1 cellular context compared by ENCODE assay signal in genomic region chr11:85774256-85775097, GRCh38.
TF ChIP-seq lines count a peak whose summit lies in the region.

No MANE protein-coding gene starts in this region.

TF ChIP-seq in IMR-90, 13 proteins besides CTCF, POLR2A, EP300 and RAD21 (continued from another document):
- TF ChIP-seq FOS (IDR thresholded peaks at IDR 0.05; ENCODE audit: low read depth, low read length) (no peak), RFX5 (IDR thresholded peaks at IDR 0.05; ENCODE audit: low read depth, low read length) (no peak), MAFK (IDR thresholded peaks at IDR 0.05; ENCODE audit: low read depth, low read length) (no peak), RCOR1 (IDR thresholded peaks at IDR 0.05; ENCODE audit: insufficient replicate concordance, low read length) (no peak), BHLHE40 (IDR thresholded peaks at IDR 0.05; ENCODE audit: low read depth, low read length) (no peak), MXI1 (IDR thresholded peaks at IDR 0.05; ENCODE audit: borderline replicate concordance, low read depth, low read length) (no peak), NFE2L2 (IDR thresholded peaks at IDR 0.05; ENCODE audit: low read depth, low read length) (no peak), CHD1 (IDR thresholded peaks at IDR 0.05; ENCODE audit: low read depth, low read length) (no peak), CEBPB (IDR thresholded peaks at IDR 0.05; ENCODE audit: low read depth, low read length) (no peak), MAZ (IDR thresholded peaks at IDR 0.05; ENCODE audit: borderline replicate concordance, low read depth, low read length) (no peak), ELK1 (IDR thresholded peaks at IDR 0.05; ENCODE audit: borderline replicate concordance, low read depth, low read length) (no peak)
- TF ChIP-seq, protein P1, sequence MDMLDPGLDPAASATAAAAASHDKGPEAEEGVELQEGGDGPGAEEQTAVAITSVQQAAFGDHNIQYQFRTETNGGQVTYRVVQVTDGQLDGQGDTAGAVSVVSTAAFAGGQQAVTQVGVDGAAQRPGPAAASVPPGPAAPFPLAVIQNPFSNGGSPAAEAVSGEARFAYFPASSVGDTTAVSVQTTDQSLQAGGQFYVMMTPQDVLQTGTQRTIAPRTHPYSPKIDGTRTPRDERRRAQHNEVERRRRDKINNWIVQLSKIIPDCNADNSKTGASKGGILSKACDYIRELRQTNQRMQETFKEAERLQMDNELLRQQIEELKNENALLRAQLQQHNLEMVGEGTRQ (IDR thresholded peaks at IDR 0.05; ENCODE audit: low read depth, low read length), result no peak
